Comparison of ENCODE assay signal across 25 cellular contexts in genomic region chr1:176096015-176096414, GRCh38.
"Had no signal": no experiment of that assay in that cellular context is flagged by ENCODE, and none has a peak within 500 bp of the region (broad histone marks: within the 10 kb centered on the region; RNA-seq: fewer than 3 reads in every experiment).

No MANE protein-coding gene starts in this region.

- H3K9me3 ChIP-seq: SJSA1 had no signal

- H3K4me3 ChIP-seq: adrenal gland, SJSA1 had no signal

- H3K36me3 ChIP-seq: adrenal gland had no signal

- H3K4me3 Mint-ChIP-seq: activated CD4-positive, alpha-beta memory T cell treated with anti-CD3 and anti-CD28 coated beads for 36 hours; activated CD4-positive, alpha-beta T cell treated with anti-CD3 and anti-CD28 coated beads, Interleukin-2, amount 10 ng/mL, durations not matched to agents 7 days and 5 days; activated naive CD4-positive, alpha-beta T cell treated with anti-CD3 and anti-CD28 coated beads for 36 hours; activated naive CD8-positive, alpha-beta T cell; activated T-cell treated with anti-CD3 and anti-CD28 coated beads, Interleukin-2, amount 50 U/mL, for 4 hours had no signal

- H3K4me1 Mint-ChIP-seq: activated CD4-positive, alpha-beta T cell treated with anti-CD3 and anti-CD28 coated beads, Interleukin-2, amount 10 ng/mL, durations not matched to agents 7 days and 5 days had no signal

- DNase-seq: activated CD4-positive, alpha-beta memory T cell treated with anti-CD3 and anti-CD28 coated beads for 36 hours; activated CD4-positive, alpha-beta T cell treated with anti-CD3 and anti-CD28 coated beads, Interleukin-2, amount 10 ng/mL, durations not matched to agents 7 days and 5 days; activated CD4-positive, CD25-positive, alpha-beta regulatory T cell; activated CD8-positive, alpha-beta memory T cell treated with anti-CD3 and anti-CD28 coated beads for 24 hours; activated gamma-delta T cell; activated naive CD4-positive, alpha-beta T cell treated with anti-CD3 and anti-CD28 coated beads for 36 hours; activated T-cell treated with anti-CD3 and anti-CD28 coated beads, Interleukin-2, amount 50 U/mL, for 4 hours; adrenal gland; anterior cingulate cortex; caudate nucleus; Karpas-422; MM.1S; NCI-H1105 treated with DMSO at 0.1 percent for 48 hours; NCI-H1436 treated with DMSO at 0.1 percent for 48 hours; NCI-H187 treated with DMSO at 0.1 percent for 48 hours; NCI-H2081 treated with DMSO at 0.1 percent for 48 hours; NCI-H446; NCI-H524; PC-3; SHP77; T-helper 2 cell; T1000 had no signal

- H3K27me3 Mint-ChIP-seq: activated CD4-positive, alpha-beta memory T cell treated with anti-CD3 and anti-CD28 coated beads for 36 hours; activated CD4-positive, alpha-beta T cell treated with anti-CD3 and anti-CD28 coated beads, Interleukin-2, amount 10 ng/mL, durations not matched to agents 7 days and 5 days; activated naive CD8-positive, alpha-beta T cell had no signal

- H3K27ac Mint-ChIP-seq: activated CD4-positive, alpha-beta memory T cell treated with anti-CD3 and anti-CD28 coated beads for 36 hours; activated CD4-positive, alpha-beta T cell treated with anti-CD3 and anti-CD28 coated beads, Interleukin-2, amount 10 ng/mL, durations not matched to agents 7 days and 5 days; activated naive CD4-positive, alpha-beta T cell treated with anti-CD3 and anti-CD28 coated beads for 36 hours had no signal

- H3K27me3 ChIP-seq: adrenal gland, SJSA1 had no signal

- H3K4me1 ChIP-seq: adrenal gland, SJSA1 had no signal

- ATAC-seq: activated T-cell treated with anti-CD3 and anti-CD28 coated beads, Interleukin-2, amount 50 U/mL, for 4 hours; PC-3 had no signal

- H3K27ac ChIP-seq: adrenal gland, SJSA1, VCaP had no signal
